17 cellular contexts compared by ENCODE assay signal in the genomic region with DNA sequence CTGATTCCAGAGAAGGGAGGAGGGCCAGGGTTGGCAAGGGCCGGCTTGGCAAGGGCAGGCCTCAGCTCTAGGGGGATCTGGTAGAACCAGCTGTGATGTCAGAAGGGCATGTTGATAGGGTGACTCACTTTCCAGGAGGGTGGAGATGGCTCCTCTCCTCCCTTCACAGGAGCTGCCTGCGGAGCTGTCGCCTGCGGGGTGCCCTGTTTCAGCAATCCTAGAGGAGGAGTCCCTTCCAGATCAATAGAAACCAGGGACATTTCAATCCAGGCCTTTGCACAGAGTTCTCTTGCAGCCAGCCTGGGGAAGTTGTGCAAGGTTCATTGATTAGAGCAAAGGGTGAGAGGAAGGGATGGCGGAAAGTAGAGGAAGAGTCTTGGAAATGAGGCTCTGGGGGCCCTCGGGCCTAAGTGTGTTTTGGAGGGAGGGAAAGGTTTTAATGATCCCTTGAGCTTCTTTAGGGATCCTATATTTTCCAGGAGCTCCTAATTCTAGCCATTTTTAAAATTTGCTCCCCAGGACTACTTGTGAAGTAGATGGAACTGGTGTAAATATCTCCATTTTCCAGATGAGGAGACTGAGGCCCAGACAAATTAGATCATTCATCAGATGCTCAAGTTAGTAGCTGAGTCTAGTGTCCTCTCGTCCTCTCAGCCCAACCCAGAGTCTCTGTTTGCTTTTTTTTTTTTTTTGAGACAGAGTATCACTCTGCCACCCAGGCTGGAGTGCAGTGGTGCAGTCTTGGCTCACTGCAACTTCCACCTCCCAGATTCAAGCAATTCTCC. TPM values are rescaled to one million over a fixed set of nuclear protein-coding genes. Genes with fewer than 3 reads are reported as not detected.
DNase-seq lines count a peak whose midpoint lies in the region; ATAC-seq, FAIRE-seq and TF ChIP-seq lines count a peak whose summit lies in the region.
"Had no signal": no experiment of that assay in that cellular context is flagged by ENCODE, and none has a peak within 500 bp of the region (broad histone marks: within the 10 kb centered on the region; RNA-seq: fewer than 3 reads in every experiment).

No MANE protein-coding gene starts in this region.

- H3K27me3 ChIP-seq in bronchial epithelial cell (ENCODE audit: control insufficient read depth, insufficient read depth, low read length), result peaks cover 2% of the 10 kb centered on the region
- no peaks in the 10 kb centered on the region for H3K27me3 ChIP-seq in liver (ENCODE audit: control insufficient read depth in 4 of 4, insufficient read depth in 4 of 4, low read length in 3 of 4)
- H3K27me3 ChIP-seq in esophagus muscularis mucosa, result peaks cover 0 to 3% (median 0%) of the 10 kb centered on the region in 4 donors

- no peak overlapping the region for H3K9ac ChIP-seq in liver (ENCODE audit: low read depth in 1 of 2, low read length in 2 of 2)

- intact Hi-C loops in esophagus muscularis mucosa (cut with DNase I), result no loop called here

- no peak for TF ChIP-seq CTCF in AG10803 (conservative IDR thresholded peaks at IDR 0.05; ENCODE audit: low read length)
- no peak for TF ChIP-seq CTCF in bronchial epithelial cell (IDR thresholded peaks at IDR 0.05; ENCODE audit: insufficient read depth, low read length, severe bottlenecking)
- TF ChIP-seq CTCF in liver (IDR thresholded peaks at IDR 0.05; ENCODE audit: low read depth, low read length, missing input control), result no peak
- no peak for TF ChIP-seq CTCF in esophagus muscularis mucosa (IDR thresholded peaks at IDR 0.05)

- H3K4me1 ChIP-seq in liver (ENCODE audit: control insufficient read depth in 4 of 4, insufficient read depth in 4 of 4, low read length in 3 of 4) (peaks cover 4 to 15% (median 11%) of the 10 kb centered on the region in 4 donors), esophagus muscularis mucosa (no peaks in the 10 kb centered on the region)

- no peak for ATAC-seq in GM18870 (IDR thresholded peaks at IDR 0.05; ENCODE audit: unreplicated experiment)
- ATAC-seq: activated T-helper 17 cell treated with anti-CD3 and anti-CD28 coated beads, Interleukin-2, amount 50 U/mL, for 72 hours had no signal

- H3K36me3 ChIP-seq in bronchial epithelial cell (ENCODE audit: control insufficient read depth, insufficient read depth, low read length) (no peaks in the 10 kb centered on the region), liver (ENCODE audit: control insufficient read depth in 4 of 4, insufficient read depth in 3 of 4, low read depth in 1 of 4, low read length in 3 of 4) (no peaks in the 10 kb centered on the region), esophagus muscularis mucosa (no peaks in the 10 kb centered on the region)
- H3K36me3 ChIP-seq: neutrophil had no signal

- H3K4me3 ChIP-seq in AG10803 (ENCODE audit: low read length) (no peak overlapping the region), bronchial epithelial cell (ENCODE audit: low read depth, low read length) (no peak overlapping the region), liver (ENCODE audit: low read depth in 1 of 3, low read length in 3 of 3) (no peak overlapping the region), esophagus muscularis mucosa (no peak overlapping the region)

- no peak for TF ChIP-seq POLR2A in esophagus muscularis mucosa (IDR thresholded peaks at IDR 0.05; ENCODE audit: low read depth)

- peak; percentile 18 for DNase-seq in AG10803 (ENCODE audit: low read depth)
- peak; percentile 94 for DNase-seq in HPDE6-E6E7 (ENCODE audit: extremely low spot score)
- peak; percentile 85 for DNase-seq in bronchial epithelial cell (ENCODE audit: low read depth)
- no peak for DNase-seq in NCI-H82 treated with DMSO at 0.1 percent for 48 hours (lab: John Stamatoyannopoulos, UW; ENCODE audit: unreplicated experiment)
- DNase-seq in stimulated activated CD4-positive, alpha-beta T cell treated with anti-CD3 and anti-CD28 coated beads, Interleukin-4, amount 100 ng/mL, for 24 hours, result no peak
- no peak for DNase-seq in esophagus muscularis mucosa (ENCODE audit: extremely low spot score)
- DNase-seq: activated CD4-positive, alpha-beta T cell treated with anti-CD3 and anti-CD28 coated beads for 4 hours; C1 segment of cervical spinal cord; central memory CD4-positive, alpha-beta T cell; NCI-H146; stimulated activated CD8-positive, alpha-beta memory T cell treated with anti-CD3 and anti-CD28 coated beads, Interleukin-4, amount 100 ng/mL, for 48 hours; T-helper 1 cell had no signal

- H3K27ac ChIP-seq in liver (ENCODE audit: low read depth in 1 of 2, low read length in 2 of 2), result peak overlapping the region; percentile 61 to 71
- H3K27ac ChIP-seq in esophagus muscularis mucosa (replicated peaks in 1 of 4), result no peak overlapping the region
- H3K27ac ChIP-seq: neutrophil had no signal

- FAIRE-seq in bronchial epithelial cell (lab: Jason Lieb, UNC), result peak; percentile 52
- FAIRE-seq: islet of Langerhans had no signal

- H3K9me3 ChIP-seq in liver (ENCODE audit: control insufficient read depth in 4 of 4, low read length in 3 of 4) (no peaks in the 10 kb centered on the region), esophagus muscularis mucosa (no peaks in the 10 kb centered on the region)
- H3K9me3 ChIP-seq: neutrophil had no signal

- TF ChIP-seq EP300 in esophagus muscularis mucosa (IDR thresholded peaks at IDR 0.05), result no peak

- 34% methylated on average over 7 of the region's 7 CpGs for WGBS in liver
- 88% methylated on average over 7 of the region's 7 CpGs for WGBS in esophagus muscularis mucosa

- TF ChIP-seq RAD21 in liver (IDR thresholded peaks at IDR 0.05), result peak; percentile 43 to 59

TF ChIP-seq in liver, 16 proteins besides CTCF, POLR2A, EP300 and RAD21:
- TF ChIP-seq, protein P1, sequence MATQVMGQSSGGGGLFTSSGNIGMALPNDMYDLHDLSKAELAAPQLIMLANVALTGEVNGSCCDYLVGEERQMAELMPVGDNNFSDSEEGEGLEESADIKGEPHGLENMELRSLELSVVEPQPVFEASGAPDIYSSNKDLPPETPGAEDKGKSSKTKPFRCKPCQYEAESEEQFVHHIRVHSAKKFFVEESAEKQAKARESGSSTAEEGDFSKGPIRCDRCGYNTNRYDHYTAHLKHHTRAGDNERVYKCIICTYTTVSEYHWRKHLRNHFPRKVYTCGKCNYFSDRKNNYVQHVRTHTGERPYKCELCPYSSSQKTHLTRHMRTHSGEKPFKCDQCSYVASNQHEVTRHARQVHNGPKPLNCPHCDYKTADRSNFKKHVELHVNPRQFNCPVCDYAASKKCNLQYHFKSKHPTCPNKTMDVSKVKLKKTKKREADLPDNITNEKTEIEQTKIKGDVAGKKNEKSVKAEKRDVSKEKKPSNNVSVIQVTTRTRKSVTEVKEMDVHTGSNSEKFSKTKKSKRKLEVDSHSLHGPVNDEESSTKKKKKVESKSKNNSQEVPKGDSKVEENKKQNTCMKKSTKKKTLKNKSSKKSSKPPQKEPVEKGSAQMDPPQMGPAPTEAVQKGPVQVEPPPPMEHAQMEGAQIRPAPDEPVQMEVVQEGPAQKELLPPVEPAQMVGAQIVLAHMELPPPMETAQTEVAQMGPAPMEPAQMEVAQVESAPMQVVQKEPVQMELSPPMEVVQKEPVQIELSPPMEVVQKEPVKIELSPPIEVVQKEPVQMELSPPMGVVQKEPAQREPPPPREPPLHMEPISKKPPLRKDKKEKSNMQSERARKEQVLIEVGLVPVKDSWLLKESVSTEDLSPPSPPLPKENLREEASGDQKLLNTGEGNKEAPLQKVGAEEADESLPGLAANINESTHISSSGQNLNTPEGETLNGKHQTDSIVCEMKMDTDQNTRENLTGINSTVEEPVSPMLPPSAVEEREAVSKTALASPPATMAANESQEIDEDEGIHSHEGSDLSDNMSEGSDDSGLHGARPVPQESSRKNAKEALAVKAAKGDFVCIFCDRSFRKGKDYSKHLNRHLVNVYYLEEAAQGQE (IDR thresholded peaks at IDR 0.05), result peak; percentile 23
- TF ChIP-seq HNF4G (IDR thresholded peaks at IDR 0.05), result peak; percentile 69
- TF ChIP-seq FOXA2 (IDR thresholded peaks at IDR 0.05), result peak; percentile 30
- TF ChIP-seq FOXA1 (IDR thresholded peaks at IDR 0.05), result peak; percentile 66
- TF ChIP-seq EGR1 (IDR thresholded peaks at IDR 0.05; ENCODE audit: low read depth in 2 of 2), result peak; percentile 22 to 89
- peak; percentile 93 for TF ChIP-seq SP1 (IDR thresholded peaks at IDR 0.05)
- TF ChIP-seq, protein P2, sequence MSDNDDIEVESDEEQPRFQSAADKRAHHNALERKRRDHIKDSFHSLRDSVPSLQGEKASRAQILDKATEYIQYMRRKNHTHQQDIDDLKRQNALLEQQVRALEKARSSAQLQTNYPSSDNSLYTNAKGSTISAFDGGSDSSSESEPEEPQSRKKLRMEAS (IDR thresholded peaks at IDR 0.05), result peak; percentile 96
- TF ChIP-seq, protein P3, sequence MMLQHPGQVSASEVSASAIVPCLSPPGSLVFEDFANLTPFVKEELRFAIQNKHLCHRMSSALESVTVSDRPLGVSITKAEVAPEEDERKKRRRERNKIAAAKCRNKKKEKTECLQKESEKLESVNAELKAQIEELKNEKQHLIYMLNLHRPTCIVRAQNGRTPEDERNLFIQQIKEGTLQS (IDR thresholded peaks at IDR 0.05), result peak; percentile 92
- peak; percentile 96 to 98 for TF ChIP-seq JUND (IDR thresholded peaks at IDR 0.05)
- TF ChIP-seq, protein P4, sequence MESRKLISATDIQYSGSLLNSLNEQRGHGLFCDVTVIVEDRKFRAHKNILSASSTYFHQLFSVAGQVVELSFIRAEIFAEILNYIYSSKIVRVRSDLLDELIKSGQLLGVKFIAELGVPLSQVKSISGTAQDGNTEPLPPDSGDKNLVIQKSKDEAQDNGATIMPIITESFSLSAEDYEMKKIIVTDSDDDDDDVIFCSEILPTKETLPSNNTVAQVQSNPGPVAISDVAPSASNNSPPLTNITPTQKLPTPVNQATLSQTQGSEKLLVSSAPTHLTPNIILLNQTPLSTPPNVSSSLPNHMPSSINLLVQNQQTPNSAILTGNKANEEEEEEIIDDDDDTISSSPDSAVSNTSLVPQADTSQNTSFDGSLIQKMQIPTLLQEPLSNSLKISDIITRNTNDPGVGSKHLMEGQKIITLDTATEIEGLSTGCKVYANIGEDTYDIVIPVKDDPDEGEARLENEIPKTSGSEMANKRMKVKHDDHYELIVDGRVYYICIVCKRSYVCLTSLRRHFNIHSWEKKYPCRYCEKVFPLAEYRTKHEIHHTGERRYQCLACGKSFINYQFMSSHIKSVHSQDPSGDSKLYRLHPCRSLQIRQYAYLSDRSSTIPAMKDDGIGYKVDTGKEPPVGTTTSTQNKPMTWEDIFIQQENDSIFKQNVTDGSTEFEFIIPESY (IDR thresholded peaks at IDR 0.05), result peak; percentile 79
- TF ChIP-seq GABPA (IDR thresholded peaks at IDR 0.05 in 1 of 2, conservative IDR thresholded peaks at IDR 0.05 in 1 of 2), result peak in 1 of 2 donors; percentile 68
- peak; percentile 93 for TF ChIP-seq YY1 (IDR thresholded peaks at IDR 0.05)
- TF ChIP-seq HNF4A (conservative IDR thresholded peaks at IDR 0.05), result peak; percentile 90 to 91
- TF ChIP-seq TAF1 (conservative IDR thresholded peaks at IDR 0.05), result peak; percentile 67
- TF ChIP-seq RXRA (IDR thresholded peaks at IDR 0.05), result peak; percentile 80 to 87
- peak; percentile 38 for TF ChIP-seq NR2F2 (IDR thresholded peaks at IDR 0.05)

RNA-seq across cellular contexts. Expression of a gene that starts 24.8 kb away (rescaled TPM):
- total RNA-seq in bronchial epithelial cell (30.6 and 35.5 TPM in 2 replicates), liver (10 to 100 TPM; 17.4 to 21.0 TPM), esophagus muscularis mucosa (10 to 100 TPM; 37.1 to 56.5 (median 42.7) TPM)
- 10 to 100 TPM in 1 of 2 donors, 1 to 10 TPM in 1; 9.4 to 12.0 TPM for polyA plus RNA-seq in liver

Comparison
In these comparisons a context has a peak if more than half of its experiments do, and no peak if none do; other contexts are left out.
1. DNase-seq: peak in AG10803 (single experiment), HPDE6-E6E7 (single experiment) and bronchial epithelial cell (single experiment); none in NCI-H82 treated with DMSO at 0.1 percent for 48 hours (single experiment), stimulated activated CD4-positive, alpha-beta T cell treated with anti-CD3 and anti-CD28 coated beads, Interleukin-4, amount 100 ng/mL, for 24 hours (single experiment) and esophagus muscularis mucosa (single experiment).
2. H3K27ac ChIP-seq: peak in liver (2 of 2); none in esophagus muscularis mucosa (0 of 4).